Comparison of ENCODE assay signal across 10 cellular contexts in genomic region chr17:17052462-17053221, GRCh38. TPM values are rescaled to one million over a fixed set of nuclear protein-coding genes. Genes with fewer than 3 reads are reported as not detected.
A peak's percentile ranks its signal among the peaks of the same experiment; 100 is the strongest.
DNase-seq lines count a peak whose midpoint lies in the region; ATAC-seq and TF ChIP-seq lines count a peak whose summit lies in the region.
"Had no signal": no experiment of that assay in that cellular context is flagged by ENCODE, and none has a peak within 500 bp of the region (broad histone marks: within the 10 kb centered on the region; RNA-seq: fewer than 3 reads in every experiment).

No MANE protein-coding gene starts in this region.

- 66% methylated on average over 10 of the region's 14 CpGs for WGBS in esophagus muscularis mucosa

- H3K27ac ChIP-seq in esophagus muscularis mucosa (replicated peaks in 1 of 4), result peak overlapping the region; percentile 7 to 43 (median 34)
- no peak overlapping the region for H3K27ac ChIP-seq in CD8-positive, alpha-beta T cell (ENCODE audit: low read depth, low read length)

- peak overlapping the region in 2 of 3 experiments; percentile 77 to 78 for H3K27ac Mint-ChIP-seq in nephron
- H3K27ac Mint-ChIP-seq in CD8-positive, alpha-beta T cell, result no peak overlapping the region

- no peak for TF ChIP-seq CTCF in esophagus muscularis mucosa (IDR thresholded peaks at IDR 0.05)
- no peak for TF ChIP-seq CTCF in nephron (IDR thresholded peaks at IDR 0.05; ENCODE audit: unreplicated experiment in 3 of 3)
- TF ChIP-seq CTCF in CD8-positive, alpha-beta T cell (IDR thresholded peaks at IDR 0.05), result no peak

- H3K4me3 Mint-ChIP-seq in nephron, result no peak overlapping the region
- no peak overlapping the region for H3K4me3 Mint-ChIP-seq in CD8-positive, alpha-beta T cell

- peaks cover 0 to 5% (median 2%) of the 10 kb centered on the region in 4 donors for H3K36me3 ChIP-seq in esophagus muscularis mucosa
- H3K36me3 ChIP-seq in CD8-positive, alpha-beta T cell (ENCODE audit: insufficient read depth, low read length), result no peaks in the 10 kb centered on the region

- ATAC-seq in Right ventricle myocardium superior (ENCODE audit: poor library complexity), result peak; percentile 11
- no peak for ATAC-seq in Right ventricle myocardium inferior
- no peak for ATAC-seq in CD8-positive, alpha-beta T cell
- ATAC-seq in HG02981 (IDR thresholded peaks at IDR 0.05; ENCODE audit: unreplicated experiment), result no peak
- no peak for ATAC-seq in GM19324 (IDR thresholded peaks at IDR 0.05; ENCODE audit: low FRiP score, unreplicated experiment)

- TF ChIP-seq EP300 in esophagus muscularis mucosa (IDR thresholded peaks at IDR 0.05), result no peak

- H3K9me3 ChIP-seq in esophagus muscularis mucosa, result no peaks in the 10 kb centered on the region
- no peaks in the 10 kb centered on the region for H3K9me3 ChIP-seq in CD8-positive, alpha-beta T cell (ENCODE audit: low read length)
- H3K9me3 ChIP-seq: ascending aorta had no signal

- peaks cover 84% of the 10 kb centered on the region for H3K4me1 Mint-ChIP-seq in nephron
- peaks cover 66% of the 10 kb centered on the region for H3K4me1 Mint-ChIP-seq in CD8-positive, alpha-beta T cell (ENCODE audit: low read depth)

- H3K36me3 Mint-ChIP-seq in nephron (ENCODE audit: low read depth), result peaks cover 14% of the 10 kb centered on the region
- peaks cover 13% of the 10 kb centered on the region for H3K36me3 Mint-ChIP-seq in CD8-positive, alpha-beta T cell

- no peak for TF ChIP-seq POLR2A in esophagus muscularis mucosa (IDR thresholded peaks at IDR 0.05; ENCODE audit: low read depth)

- no peak for DNase-seq in Right ventricle myocardium superior
- no peak for DNase-seq in Right ventricle myocardium inferior (ENCODE audit: missing footprints)
- no peak for DNase-seq in esophagus muscularis mucosa (ENCODE audit: extremely low spot score)
- no peak for DNase-seq in CD8-positive, alpha-beta T cell
- no peak for DNase-seq in SHP77 treated with DMSO at 0.1 percent for 48 hours (lab: John Stamatoyannopoulos, UW)
- DNase-seq: activated CD4-positive, CD25-positive, alpha-beta regulatory T cell had no signal

- H3K4me3 ChIP-seq in esophagus muscularis mucosa, result no peak overlapping the region
- H3K4me3 ChIP-seq in CD8-positive, alpha-beta T cell (ENCODE audit: low read depth, low read length), result no peak overlapping the region
- H3K4me3 ChIP-seq: ascending aorta had no signal

- H3K4me1 ChIP-seq in esophagus muscularis mucosa, result peaks cover 86 to 94% (median 93%) of the 10 kb centered on the region in 4 donors
- H3K4me1 ChIP-seq in CD8-positive, alpha-beta T cell (ENCODE audit: insufficient read depth, low read length), result peaks cover 44% of the 10 kb centered on the region

- intact Hi-C loops in Right ventricle myocardium superior (cut with DNase I), result no loop called here
- intact Hi-C loops in Right ventricle myocardium inferior (cut with DNase I), result no loop called here
- intact Hi-C loops in esophagus muscularis mucosa (cut with DNase I), result no loop called here
- intact Hi-C loops in CD8-positive, alpha-beta T cell (cut with DNase I, micrococcal nuclease), result no loop called here

- POLR2A ChIA-PET in CD8-positive, alpha-beta T cell (lab: Charles Lee), result interaction anchor here (1.0 kb wide), 1 partner anchor 73 kb away, joined by 3 read pairs; no protein-coding TSS in a partner anchor

- H3K27me3 Mint-ChIP-seq in nephron (ENCODE audit: low read depth), result no peaks in the 10 kb centered on the region
- no peaks in the 10 kb centered on the region for H3K27me3 Mint-ChIP-seq in CD8-positive, alpha-beta T cell (ENCODE audit: low read depth)

- CTCF ChIA-PET in CD8-positive, alpha-beta T cell (lab: Charles Lee), result interaction anchor here (0.6 kb wide), 1 partner anchor 502 kb away, joined by 3 read pairs; no protein-coding TSS in a partner anchor

- no peaks in the 10 kb centered on the region for H3K27me3 ChIP-seq in esophagus muscularis mucosa
- H3K27me3 ChIP-seq in CD8-positive, alpha-beta T cell (ENCODE audit: insufficient read depth, low read length), result no peaks in the 10 kb centered on the region
- H3K27me3 ChIP-seq: ascending aorta had no signal

- H3K9me3 Mint-ChIP-seq in nephron, result no peaks in the 10 kb centered on the region
- no peaks in the 10 kb centered on the region for H3K9me3 Mint-ChIP-seq in CD8-positive, alpha-beta T cell

RNA-seq across cellular contexts. Expression of gene MPRIP, which starts 10.4 kb away (rescaled TPM):
- 280 TPM for total RNA-seq in Right ventricle myocardium superior
- total RNA-seq in Right ventricle myocardium inferior, result 312 TPM
- total RNA-seq in esophagus muscularis mucosa, result 100 to 1,000 TPM; 108 to 194 (median 129) TPM
- 100 to 1,000 TPM; 146 to 149 TPM for total RNA-seq in CD8-positive, alpha-beta T cell
